ENCODE assay signal across 26 cellular contexts in the genomic region with DNA sequence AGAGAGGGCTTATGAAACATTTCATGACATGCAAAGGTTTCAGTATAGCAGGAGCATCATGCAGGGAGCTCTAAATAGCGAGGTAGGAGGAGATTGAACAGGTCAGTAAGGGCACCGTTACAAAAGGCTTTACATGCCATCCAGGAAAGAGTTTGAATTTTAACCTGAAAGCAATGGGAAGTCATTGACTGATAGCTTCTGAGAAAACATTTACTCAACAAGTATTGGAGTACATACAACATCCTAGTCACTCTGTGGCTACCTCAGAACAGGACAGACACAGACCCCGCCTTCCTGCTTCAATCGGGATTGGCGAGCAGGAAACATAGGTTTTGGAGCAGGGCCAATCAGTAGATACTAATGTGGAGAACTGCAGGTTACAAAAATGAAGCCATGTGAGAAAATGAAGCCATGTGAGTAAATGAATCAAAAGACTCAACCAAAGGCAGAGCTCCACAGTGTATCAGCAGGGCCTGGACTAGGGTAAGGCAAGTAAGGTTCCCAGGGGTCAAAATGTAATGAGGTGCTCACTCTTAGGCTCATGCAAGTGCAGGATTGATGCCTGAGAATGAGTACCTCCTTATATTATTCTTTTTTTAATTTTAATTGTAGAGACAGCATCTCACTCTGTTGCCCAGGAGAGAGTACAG. TPM values are rescaled to one million over a fixed set of nuclear protein-coding genes. Genes with fewer than 3 reads are reported as not detected.
DNase-seq lines count a peak whose midpoint lies in the region; ATAC-seq, FAIRE-seq and TF ChIP-seq lines count a peak whose summit lies in the region.
"Had no signal": no experiment of that assay in that cellular context is flagged by ENCODE, and none has a peak within 500 bp of the region (broad histone marks: within the 10 kb centered on the region; RNA-seq: fewer than 3 reads in every experiment).

No MANE protein-coding gene starts in this region.

- POLR2A ChIA-PET in K562 (lab: Yijun Ruan, JAX): interaction anchor here (0.8 kb wide), 1 partner anchor 59 kb away, joined by 3 read pairs; no protein-coding TSS in a partner anchor
- POLR2A ChIA-PET in HepG2 (lab: Yijun Ruan, JAX): no interaction called here

- H2AFZ ChIP-seq in K562 (ENCODE audit: low read depth, low read length) (peak overlapping the region; percentile 26; the same call in 1 of the 2 replicates), HepG2 (ENCODE audit: low read length) (no peak overlapping the region)

- H3K4me3 ChIP-seq in K562: no peak overlapping the region
- H3K4me3 ChIP-seq in HepG2 (replicated peaks in 1 of 3; ENCODE audit: insufficient read depth in 1 of 3, low read depth in 2 of 3, low read length in 3 of 3): no peak overlapping the region
- H3K4me3 ChIP-seq in right lobe of liver: no peak overlapping the region
- H3K4me3 ChIP-seq: BLaER1 had no signal

- BruUV-seq in K562 (replicated peaks; lab: Mats Ljungman, UMichigan): no TSS peak
- BruUV-seq in HepG2 (replicated peaks; lab: Mats Ljungman, UMichigan): no TSS peak

- CTCF ChIA-PET in K562 (lab: Yijun Ruan, JAX; ENCODE audit: low intra/inter-chr PET ratio): no interaction called here
- CTCF ChIA-PET in HepG2 (lab: Yijun Ruan, JAX; ENCODE audit: low intra/inter-chr PET ratio, low total read pairs): no interaction called here

- H3K9me3 ChIP-seq in K562 (replicated peaks; ENCODE audit: control insufficient read depth, insufficient read depth, low read depth, low read length): no peaks in the 10 kb centered on the region
- H3K9me3 ChIP-seq in HepG2 (ENCODE audit: low read length): no peaks in the 10 kb centered on the region
- no peaks in the 10 kb centered on the region for H3K9me3 ChIP-seq in right lobe of liver
- H3K9me3 ChIP-seq: BLaER1 had no signal

- intact Hi-C loops in K562 (cut with micrococcal nuclease): no loop called here
- intact Hi-C loops in HepG2 (cut with micrococcal nuclease; ENCODE audit: unreplicated experiment): no loop called here
- intact Hi-C loops in right lobe of liver (cut with DNase I): no loop called here
- intact Hi-C loops in Right ventricle myocardium superior (cut with DNase I): no loop called here

- DNase-seq in K562 (ENCODE audit: extremely low read depth in 1 of 4, low spot score in 3 of 4): no peak
- DNase-seq in HepG2 (ENCODE audit: low spot score): peak; percentile 27
- peak; percentile 49 to 60 (median 52) for DNase-seq in right lobe of liver
- no peak for DNase-seq in nucleus accumbens (lab: John Stamatoyannopoulos, UW)
- no peak for DNase-seq in NCI-H510A (lab: John Stamatoyannopoulos, UW)
- no peak for DNase-seq in Right ventricle myocardium superior
- DNase-seq in GM20000 (ENCODE audit: low spot score): no peak
- DNase-seq: 8988T; ACHN; BE2C; C1 segment of cervical spinal cord; CD4-positive, alpha-beta memory T cell; CD4-positive, CD25-positive, alpha-beta regulatory T cell; CD8-positive, alpha-beta memory T cell; COR-L47; DMS 273 treated with DMSO at 0.1 percent for 48 hours; DMS153; DMS53; DMS79; DND-41; EL; GF-D8 had no signal

- TF ChIP-seq RAD21 in K562 (CRISPR knock-in tag; conservative IDR thresholded peaks at IDR 0.05 in 1 of 2, IDR thresholded peaks at IDR 0.05 in 1 of 2) (no peak), HepG2 (CRISPR knock-in tag; IDR thresholded peaks at IDR 0.05) (no peak)

- no peaks in the 10 kb centered on the region for H3K36me3 ChIP-seq in K562 (ENCODE audit: control insufficient read depth, insufficient read depth, low read length)
- no peaks in the 10 kb centered on the region for H3K36me3 ChIP-seq in HepG2 (replicated peaks in 1 of 2; ENCODE audit: control insufficient read depth in 1 of 2, insufficient read depth in 2 of 2, low read length in 2 of 2)
- no peaks in the 10 kb centered on the region for H3K36me3 ChIP-seq in right lobe of liver
- H3K36me3 ChIP-seq: BE2C, BLaER1 had no signal

- H3K27me3 ChIP-seq in K562 (ENCODE audit: control insufficient read depth in 2 of 2, insufficient read depth in 2 of 2, low read length in 2 of 2): no peaks in the 10 kb centered on the region; a peak in 1 of 5 replicates
- no peaks in the 10 kb centered on the region; a peak in 2 of 5 replicates for H3K27me3 ChIP-seq in HepG2 (ENCODE audit: control insufficient read depth in 1 of 2, insufficient read depth in 2 of 2, low read length in 2 of 2)
- H3K27me3 ChIP-seq in right lobe of liver: no peaks in the 10 kb centered on the region
- H3K27me3 ChIP-seq: BE2C, BLaER1 had no signal

- in situ Hi-C loops in K562 (cut with MboI) (no loop called here), HepG2 (cut with HindIII; ENCODE audit: extremely low pct_ligation_motif_present, low pct_unique_long_range_greater_than_20kb) (no loop called here)

- H3K9ac ChIP-seq in K562 (ENCODE audit: insufficient read depth in 1 of 2, low read depth in 2 of 2, low read length in 2 of 2) (no peak overlapping the region), HepG2 (ENCODE audit: insufficient read depth, low read depth, low read length) (no peak overlapping the region)
- H3K9ac ChIP-seq: BLaER1 had no signal

- H3K79me2 ChIP-seq in K562 (ENCODE audit: control insufficient read depth, insufficient read depth, low read length) (no peaks in the 10 kb centered on the region), HepG2 (ENCODE audit: insufficient read depth, low read length) (no peaks in the 10 kb centered on the region)

- TF ChIP-seq CTCF in K562 (IDR thresholded peaks at IDR 0.05 in 2 of 3, conservative IDR thresholded peaks at IDR 0.05 in 1 of 3; ENCODE audit: insufficient read depth in 2 of 3, low read depth in 1 of 3, low read length in 3 of 3) (no peak), HepG2 (CRISPR knock-in tag; IDR thresholded peaks at IDR 0.05) (no peak), right lobe of liver (IDR thresholded peaks at IDR 0.05) (no peak), GM20000 (IDR thresholded peaks at IDR 0.05; ENCODE audit: extremely low read depth, missing control alignments) (no peak)

- TF ChIP-seq EP300 in K562 (IDR thresholded peaks at IDR 0.05; ENCODE audit: low read length): no peak
- no peak for TF ChIP-seq EP300 in HepG2 (IDR thresholded peaks at IDR 0.05; ENCODE audit: low read depth in 2 of 2, low read length in 2 of 2)
- TF ChIP-seq EP300 in HepG2 (CRISPR knock-in tag; IDR thresholded peaks at IDR 0.05; ENCODE audit: borderline replicate concordance): no peak

- ATAC-seq in K562: no peak
- peak; percentile 89 for ATAC-seq in HepG2
- ATAC-seq in right lobe of liver: peak; percentile 97 to 98 (median 98)
- no peak for ATAC-seq in Right ventricle myocardium superior (ENCODE audit: poor library complexity)

- no peak for FAIRE-seq in K562 (lab: Jason Lieb, UNC)
- FAIRE-seq in HepG2 (lab: Jason Lieb, UNC): no peak
- FAIRE-seq: A204.1, GM12891, GM19239 had no signal

- whole genome bisulfite sequencing in K562 (ENCODE audit: insufficient coverage, low coverage, missing lambda C conversion rate): 39% methylated on average over 5 of the region's 5 CpGs
- 2% methylated on average over 5 of the region's 5 CpGs for WGBS in HepG2 (ENCODE audit: low lambda C conversion rate)
- 37% methylated on average over 5 of the region's 5 CpGs for WGBS in right lobe of liver (ENCODE audit: insufficient coverage, low coverage, low lambda C conversion rate, missing lambda C conversion rate)

- H3K9me1 ChIP-seq in K562 (ENCODE audit: control insufficient read depth, insufficient read depth, low read length): no peaks in the 10 kb centered on the region

- H3K4me2 ChIP-seq in K562 (ENCODE audit: insufficient read depth, low read length) (no peak overlapping the region), HepG2 (ENCODE audit: low read depth, low read length) (peak overlapping the region; percentile 21; the same call in 1 of the 2 replicates)
- H3K4me2 ChIP-seq: BLaER1 had no signal

- H3K27ac ChIP-seq in K562 (ENCODE audit: extremely low read depth, low read depth, low read length) (no peak overlapping the region), HepG2 (ENCODE audit: extremely low read length, insufficient read depth, low read length) (no peak overlapping the region), right lobe of liver (peak overlapping the region in 1 of 3 donors; percentile 70)
- H3K27ac ChIP-seq: BLaER1 had no signal

- H4K20me1 ChIP-seq in K562 (replicated peaks; ENCODE audit: control insufficient read depth, insufficient read depth, low read length) (no peaks in the 10 kb centered on the region), HepG2 (ENCODE audit: insufficient read depth, low read length) (no peaks in the 10 kb centered on the region)
- H4K20me1 ChIP-seq: BLaER1 had no signal

- H3K4me1 ChIP-seq in K562 (replicated peaks in 1 of 2; ENCODE audit: control insufficient read depth in 2 of 2, insufficient read depth in 2 of 2, low read length in 2 of 2): no peaks in the 10 kb centered on the region
- H3K4me1 ChIP-seq in HepG2 (ENCODE audit: insufficient read depth, low read length): peaks cover 10% of the 10 kb centered on the region
- H3K4me1 ChIP-seq in right lobe of liver: peaks cover 0 to 13% (median 0%) of the 10 kb centered on the region in 4 donors
- H3K4me1 ChIP-seq: BLaER1 had no signal

- no peak for TF ChIP-seq POLR2A in K562 (conservative IDR thresholded peaks at IDR 0.05)
- TF ChIP-seq POLR2A in HepG2 (IDR thresholded peaks at IDR 0.05; ENCODE audit: insufficient read depth in 1 of 2, low read depth in 2 of 2, low read length in 2 of 2): no peak
- no peak for TF ChIP-seq POLR2A in right lobe of liver (IDR thresholded peaks at IDR 0.05)

RNA-seq across cellular contexts. Expression of a gene that starts 46.8 kb away (rescaled TPM):
- 25.8 and 55.1 TPM in 2 replicates for total RNA-seq in K562 (2011; cell fraction: chromatin; rRNA removed; ENCODE audit: low replicate concordance)
- total RNA-seq in K562 (2011; cell fraction: nucleolus; rRNA removed): 9.5 and 12.5 TPM in 2 replicates
- 21.5 and 32.2 TPM in 2 replicates for total RNA-seq in K562 (2011; cell fraction: nucleoplasm; rRNA removed)
- total RNA-seq in K562 (2014; rRNA removed): 8.3 TPM in 2 replicates
- 17.0 and 19.1 TPM in 2 replicates for total RNA-seq in K562 (2014; rRNA removed; fragmentation: Illumina TruSeq; extraction: Trizol)
- total RNA-seq in K562 (2015; rRNA removed; fragmentation: Illumina TruSeq; extraction: Trizol): 18.2 and 21.4 TPM in 2 replicates
- total RNA-seq in K562 (2021): 13.5 TPM in 2 replicates
- 18.9 and 22.0 TPM in 2 replicates for polyA plus RNA-seq in K562 (2011; rRNA removed)
- 7.2 and 12.3 TPM in 2 replicates for polyA plus RNA-seq in K562 (2011; cell fraction: cytosol; rRNA removed)
- 17.2 and 24.4 TPM in 2 replicates for polyA plus RNA-seq in K562 (2011; cell fraction: nucleus; rRNA removed)
- polyA plus RNA-seq in K562 (2012): 9.7 and 17.6 TPM in 2 replicates
- 12.6 and 16.7 TPM in 2 replicates for polyA plus RNA-seq in K562 (2014; fragmentation: Illumina TruSeq; extraction: Trizol)
- polyA plus RNA-seq in K562 (2014; fragmentation: Nextera tagmentation; extraction: Ambion mirVana): 1 to 10 TPM; 4.1 to 5.9 TPM
- polyA plus RNA-seq in K562 (2014; rRNA removed): 10.4 and 11.2 TPM in 2 replicates
- 44.8 and 45.6 TPM in 2 replicates for polyA minus RNA-seq in K562 (2011; rRNA and poly(A)+ RNA removed)
- 9.2 and 11.3 TPM in 2 replicates for polyA minus RNA-seq in K562 (2011; cell fraction: cytosol; rRNA and poly(A)+ RNA removed)
- 15.2 and 27.9 TPM in 2 replicates for polyA minus RNA-seq in K562 (2011; cell fraction: nucleus; rRNA and poly(A)+ RNA removed)
- 39.3 and 61.0 TPM in 2 replicates for total RNA-seq in HepG2 (2016; rRNA removed; fragmentation: Illumina TruSeq; extraction: Trizol)
- 7.8 and 9.7 TPM in 2 replicates for total RNA-seq in HepG2 (2016; cell fraction: cytosol; rRNA removed; fragmentation: Illumina TruSeq; extraction: Trizol; ENCODE audit: low read depth)
- 38.3 and 56.1 TPM in 2 replicates for total RNA-seq in HepG2 (2016; cell fraction: insoluble cytoplasmic fraction; rRNA removed; fragmentation: Illumina TruSeq; extraction: Trizol)
- 15.7 and 18.0 TPM in 2 replicates for total RNA-seq in HepG2 (2016; cell fraction: membrane; rRNA removed; fragmentation: Illumina TruSeq; extraction: Trizol)
- 45.5 and 47.5 TPM in 2 replicates for total RNA-seq in HepG2 (2016; cell fraction: nucleus; rRNA removed; fragmentation: Illumina TruSeq; extraction: Trizol)
- 31.8 and 36.7 TPM in 2 replicates for polyA plus RNA-seq in HepG2 (2011; rRNA removed)
- polyA plus RNA-seq in HepG2 (2011; cell fraction: cytosol; rRNA removed): 16.5 and 24.3 TPM in 2 replicates
- 21.7 and 24.6 TPM in 2 replicates for polyA plus RNA-seq in HepG2 (2011; cell fraction: nucleus; rRNA removed)
- polyA plus RNA-seq in HepG2 (2012): 20.5 and 23.5 TPM in 2 replicates
- 0.87 and 1.1 TPM in 2 replicates for polyA plus RNA-seq in HepG2 (2016; cell fraction: cytosol; fragmentation: Illumina TruSeq; extraction: Trizol; ENCODE audit: low read depth)
- polyA plus RNA-seq in HepG2 (2016; cell fraction: insoluble cytoplasmic fraction; fragmentation: Illumina TruSeq; extraction: Trizol; ENCODE audit: low read depth): 38.9 and 40.1 TPM in 2 replicates
- polyA plus RNA-seq in HepG2 (2016; cell fraction: membrane; fragmentation: Illumina TruSeq; extraction: Trizol; ENCODE audit: low read depth): 5.3 and 6.2 TPM in 2 replicates
- 44.7 and 50.0 TPM in 2 replicates for polyA plus RNA-seq in HepG2 (2016; cell fraction: nucleus; fragmentation: Illumina TruSeq; extraction: Trizol; ENCODE audit: insufficient read depth, low read depth)
- polyA minus RNA-seq in HepG2 (2011; rRNA and poly(A)+ RNA removed; ENCODE audit: low replicate concordance): 119 and 137 TPM in 2 replicates
- polyA minus RNA-seq in HepG2 (2011; cell fraction: cytosol; rRNA and poly(A)+ RNA removed): 33.8 and 40.5 TPM in 2 replicates
- 75.2 and 87.5 TPM in 2 replicates for polyA minus RNA-seq in HepG2 (2011; cell fraction: nucleus; rRNA and poly(A)+ RNA removed)
- total RNA-seq in right lobe of liver: 10 to 100 TPM; 43.4 to 53.2 (median 47.9) TPM
- 16.9 TPM for total RNA-seq in Right ventricle myocardium superior

Comparison
In these comparisons a context has a peak if more than half of its experiments do, and no peak if none do; other contexts are left out.
1. ATAC-seq: peak in HepG2 (single experiment) and right lobe of liver (4 of 4); none in K562 (single experiment) and Right ventricle myocardium superior (single experiment).
2. DNase-seq: peak in HepG2 (single experiment) and right lobe of liver (3 of 3); none in K562 (0 of 4), nucleus accumbens (0 of 56), NCI-H510A (single experiment), Right ventricle myocardium superior (single experiment) and GM20000 (single experiment).